ENCODE assay signal across 1 cellular context in the genomic region with DNA sequence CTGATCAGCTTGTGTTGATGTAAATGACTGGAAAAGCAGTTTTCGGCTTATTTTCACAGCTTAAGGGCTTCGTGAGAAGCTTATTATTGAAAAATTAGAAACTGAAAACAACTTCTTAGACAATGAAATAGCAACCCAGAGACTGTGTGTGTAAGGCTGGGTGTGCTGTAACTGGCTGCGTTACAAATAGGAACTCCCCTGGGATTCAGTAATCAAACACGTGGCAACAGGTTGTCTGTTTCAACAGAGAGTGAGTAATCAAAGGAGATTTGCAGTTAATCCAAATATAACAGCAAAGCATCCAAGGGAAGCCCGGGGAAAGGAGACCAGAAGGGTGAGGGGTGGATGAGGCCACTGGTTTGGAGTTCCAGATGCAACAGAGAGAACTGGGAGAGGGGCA.
TF ChIP-seq lines count a peak whose summit lies in the region.

No MANE protein-coding gene starts in this region.

TF ChIP-seq in WTC11, 78 proteins besides CTCF, POLR2A, EP300 and RAD21 (continued from another document):
- TF ChIP-seq, protein P1, sequence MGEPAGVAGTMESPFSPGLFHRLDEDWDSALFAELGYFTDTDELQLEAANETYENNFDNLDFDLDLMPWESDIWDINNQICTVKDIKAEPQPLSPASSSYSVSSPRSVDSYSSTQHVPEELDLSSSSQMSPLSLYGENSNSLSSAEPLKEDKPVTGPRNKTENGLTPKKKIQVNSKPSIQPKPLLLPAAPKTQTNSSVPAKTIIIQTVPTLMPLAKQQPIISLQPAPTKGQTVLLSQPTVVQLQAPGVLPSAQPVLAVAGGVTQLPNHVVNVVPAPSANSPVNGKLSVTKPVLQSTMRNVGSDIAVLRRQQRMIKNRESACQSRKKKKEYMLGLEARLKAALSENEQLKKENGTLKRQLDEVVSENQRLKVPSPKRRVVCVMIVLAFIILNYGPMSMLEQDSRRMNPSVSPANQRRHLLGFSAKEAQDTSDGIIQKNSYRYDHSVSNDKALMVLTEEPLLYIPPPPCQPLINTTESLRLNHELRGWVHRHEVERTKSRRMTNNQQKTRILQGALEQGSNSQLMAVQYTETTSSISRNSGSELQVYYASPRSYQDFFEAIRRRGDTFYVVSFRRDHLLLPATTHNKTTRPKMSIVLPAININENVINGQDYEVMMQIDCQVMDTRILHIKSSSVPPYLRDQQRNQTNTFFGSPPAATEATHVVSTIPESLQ (CRISPR knock-in tag; IDR thresholded peaks at IDR 0.05): no peak
- TF ChIP-seq ZBTB21 (CRISPR knock-in tag; IDR thresholded peaks at IDR 0.05; ENCODE audit: borderline replicate concordance) (no peak), GABPB1 (CRISPR knock-in tag; IDR thresholded peaks at IDR 0.05) (no peak), PRRX2 (CRISPR knock-in tag; IDR thresholded peaks at IDR 0.05) (no peak)
- TF ChIP-seq, protein P2, sequence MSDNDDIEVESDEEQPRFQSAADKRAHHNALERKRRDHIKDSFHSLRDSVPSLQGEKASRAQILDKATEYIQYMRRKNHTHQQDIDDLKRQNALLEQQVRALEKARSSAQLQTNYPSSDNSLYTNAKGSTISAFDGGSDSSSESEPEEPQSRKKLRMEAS (CRISPR knock-in tag; IDR thresholded peaks at IDR 0.05): no peak
